ENCODE assay signal across 1 cellular context in genomic region chr10:133308431-133309110, GRCh38.
A peak's percentile ranks its signal among the peaks of the same experiment; 100 is the strongest.
TF ChIP-seq lines count a peak whose summit lies in the region.

Gene TUBGCP2, minus strand, starts transcription at chr10:133308872. Its CDS starts 5,931 bp downstream, at chr10:133302941.
Gene ZNF511, plus strand, starts transcription at chr10:133308914. Its CDS starts 30 bp downstream, at chr10:133308944.

TF ChIP-seq in HCT116, 20 proteins besides CTCF, POLR2A, EP300 and RAD21 (continued from another document):
- TF ChIP-seq REST (IDR thresholded peaks at IDR 0.05; ENCODE audit: low read depth) = no peak
- no peak for TF ChIP-seq FOSL1 (IDR thresholded peaks at IDR 0.05; ENCODE audit: low read depth)
- no peak for TF ChIP-seq EZH2phosphoT487 (IDR thresholded peaks at IDR 0.05; ENCODE audit: borderline replicate concordance)
- peak; percentile 79 for TF ChIP-seq ZFX (IDR thresholded peaks at IDR 0.05)
- TF ChIP-seq YY1 (IDR thresholded peaks at IDR 0.05; ENCODE audit: extremely low read depth, insufficient replicate concordance, low read depth, low read length) = no peak
- no peak for TF ChIP-seq ATF3 (IDR thresholded peaks at IDR 0.05)
- peak; percentile 40; the same call in 1 of the 2 replicates for TF ChIP-seq SP1 (IDR thresholded peaks at IDR 0.05; ENCODE audit: low read depth)
